18 cellular contexts compared by ENCODE assay signal in the genomic region with DNA sequence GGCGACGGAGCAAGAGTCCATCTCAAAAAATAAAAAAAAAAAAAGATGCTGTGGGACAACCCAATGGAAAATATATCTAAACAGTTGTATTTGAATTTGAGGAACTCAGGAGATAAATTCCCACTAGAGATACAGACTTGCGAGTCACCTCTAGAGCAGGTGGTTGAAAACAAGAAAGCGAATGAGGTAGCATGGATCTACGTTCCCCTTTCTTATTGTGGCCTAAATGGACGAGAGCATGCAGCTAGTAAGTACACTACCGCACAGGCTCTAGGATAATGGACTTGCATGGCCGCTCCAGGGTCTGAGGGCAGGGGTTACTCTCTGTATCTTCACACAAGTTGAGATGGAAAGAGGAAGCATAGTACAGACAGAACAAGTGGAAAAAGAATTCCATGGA.
DNase-seq lines count a peak whose midpoint lies in the region; ATAC-seq, FAIRE-seq and TF ChIP-seq lines count a peak whose summit lies in the region.
"Had no signal": no experiment of that assay in that cellular context is flagged by ENCODE, and none has a peak within 500 bp of the region (broad histone marks: within the 10 kb centered on the region; RNA-seq: fewer than 3 reads in every experiment).

No MANE protein-coding gene starts in this region.

- H3K27me3 ChIP-seq in RWPE2 (ENCODE audit: insufficient read depth, poor library complexity, severe bottlenecking), result no peaks in the 10 kb centered on the region
- no peaks in the 10 kb centered on the region for H3K27me3 ChIP-seq in endothelial cell of umbilical vein (ENCODE audit: control insufficient read depth in 2 of 2, insufficient read depth in 2 of 2, low read length in 2 of 2)
- H3K27me3 ChIP-seq: BLaER1 treated with 17β-estradiol and CSF1 and Interleukin-3, amounts not matched to agents 10 nM and 100 nM had no signal

- TF ChIP-seq CTCF in Calu3 (IDR thresholded peaks at IDR 0.05; ENCODE audit: unreplicated experiment), result no peak
- TF ChIP-seq CTCF in RWPE2 (IDR thresholded peaks at IDR 0.05; ENCODE audit: poor library complexity, severe bottlenecking), result no peak
- no peak for TF ChIP-seq CTCF in endothelial cell of umbilical vein (IDR thresholded peaks at IDR 0.05; ENCODE audit: extremely low read depth in 1 of 2, insufficient read depth in 1 of 2, low read depth in 1 of 2, low read length in 2 of 2)

- no peaks in the 10 kb centered on the region for H3K79me2 ChIP-seq in endothelial cell of umbilical vein (ENCODE audit: control insufficient read depth, insufficient read depth, low read length)

- DNase-seq in Calu3 (no peak), RWPE2 (ENCODE audit: low spot score) (no peak), endothelial cell of umbilical vein (ENCODE audit: low read depth, low spot score) (no peak), NCI-H2196 (lab: John Stamatoyannopoulos, UW; ENCODE audit: unreplicated experiment) (no peak)
- DNase-seq in stimulated activated naive B cell treated with anti-CD40 and anti-IgM and Interleukin-4, amounts not matched to agents 10 μg/mL and 1 μg/mL and 100 μg/mL, for 72 hours, result no peak
- DNase-seq in activated naive CD4-positive, alpha-beta T cell treated with Interleukin-2 at 50 U/mL for 16 hours, result no peak
- DNase-seq: 8988T; CD8-positive, alpha-beta T cell; GDM1; GM23248; HCEC 1CT had no signal

- BruUV-seq in Calu3 (replicated peaks; lab: Mats Ljungman, UMichigan), result no TSS peak
- no TSS peak for BruUV-seq in endothelial cell of umbilical vein (replicated peaks; lab: Mats Ljungman, UMichigan)

- H3K36me3 Mint-ChIP-seq in Calu3 (ENCODE audit: insufficient read depth, unreplicated experiment), result peaks cover 8% of the 10 kb centered on the region
- H3K36me3 Mint-ChIP-seq in stimulated activated naive B cell treated with anti-CD40 and anti-IgM and Interleukin-4, amounts not matched to agents 10 μg/mL and 1 μg/mL and 100 μg/mL, for 72 hours, result no peaks in the 10 kb centered on the region
- H3K36me3 Mint-ChIP-seq: CD8-positive, alpha-beta T cell had no signal

- peaks cover 42% of the 10 kb centered on the region for H3K4me1 ChIP-seq in RWPE2 (ENCODE audit: insufficient read depth, poor library complexity, severe bottlenecking)
- H3K4me1 ChIP-seq in endothelial cell of umbilical vein (ENCODE audit: control insufficient read depth, extremely low read depth, insufficient read depth, low read length), result peaks cover 44% of the 10 kb centered on the region

- H3K4me1 Mint-ChIP-seq in Calu3 (ENCODE audit: low read depth, unreplicated experiment), result peaks cover 25% of the 10 kb centered on the region
- peaks cover 7 to 19% of the 10 kb centered on the region in 2 donors for H3K4me1 Mint-ChIP-seq in stimulated activated naive B cell treated with anti-CD40 and anti-IgM and Interleukin-4, amounts not matched to agents 10 μg/mL and 1 μg/mL and 100 μg/mL, for 72 hours

- H3K27ac Mint-ChIP-seq in Calu3 (ENCODE audit: unreplicated experiment), result peak overlapping the region; percentile 15
- H3K27ac Mint-ChIP-seq in stimulated activated naive B cell treated with anti-CD40 and anti-IgM and Interleukin-4, amounts not matched to agents 10 μg/mL and 1 μg/mL and 100 μg/mL, for 72 hours, result no peak overlapping the region
- H3K27ac Mint-ChIP-seq: B cell; CD8-positive, alpha-beta T cell had no signal

- no peaks in the 10 kb centered on the region for H3K27me3 Mint-ChIP-seq in Calu3 (ENCODE audit: unreplicated experiment)
- H3K27me3 Mint-ChIP-seq in stimulated activated naive B cell treated with anti-CD40 and anti-IgM and Interleukin-4, amounts not matched to agents 10 μg/mL and 1 μg/mL and 100 μg/mL, for 72 hours, result no peaks in the 10 kb centered on the region
- H3K27me3 Mint-ChIP-seq: B cell had no signal

- intact Hi-C loops in Calu3 (cut with micrococcal nuclease; ENCODE audit: unreplicated experiment), result no loop called here
- intact Hi-C loops in endothelial cell of umbilical vein (cut with micrococcal nuclease), result no loop called here

- H3K4me2 ChIP-seq in endothelial cell of umbilical vein (ENCODE audit: insufficient read depth, low read length), result no peak overlapping the region
- H3K4me2 ChIP-seq: BLaER1 treated with 17β-estradiol and CSF1 and Interleukin-3, amounts not matched to agents 10 nM and 100 nM had no signal

- no peaks in the 10 kb centered on the region for H4K20me1 ChIP-seq in endothelial cell of umbilical vein (replicated peaks; ENCODE audit: control insufficient read depth, extremely low read depth, insufficient read depth, low read length)
- H4K20me1 ChIP-seq: BLaER1 treated with 17β-estradiol and CSF1 and Interleukin-3, amounts not matched to agents 10 nM and 100 nM had no signal

- peak overlapping the region; percentile 97 for H3K27ac ChIP-seq in RWPE2 (ENCODE audit: poor library complexity, severe bottlenecking)
- peak overlapping the region; percentile 95 for H3K27ac ChIP-seq in endothelial cell of umbilical vein (ENCODE audit: insufficient read depth, low read depth, low read length)
- H3K27ac ChIP-seq: BLaER1 treated with 17β-estradiol and CSF1 and Interleukin-3, amounts not matched to agents 10 nM and 100 nM; GM23248; HL-60 had no signal

- no peak for FAIRE-seq in endothelial cell of umbilical vein (lab: Jason Lieb, UNC)
- FAIRE-seq: GM12892, GM18507, H54 had no signal

- no peaks in the 10 kb centered on the region for H3K36me3 ChIP-seq in RWPE2 (ENCODE audit: low read depth)
- no peaks in the 10 kb centered on the region for H3K36me3 ChIP-seq in endothelial cell of umbilical vein (ENCODE audit: control insufficient read depth in 2 of 2, extremely low read depth in 1 of 2, insufficient read depth in 2 of 2, low read length in 2 of 2)
- H3K36me3 ChIP-seq: BLaER1 treated with 17β-estradiol and CSF1 and Interleukin-3, amounts not matched to agents 10 nM and 100 nM had no signal

- no peak overlapping the region for H3K9ac ChIP-seq in endothelial cell of umbilical vein (replicated peaks; ENCODE audit: extremely low read depth, insufficient read depth, low read length)
- H3K9ac ChIP-seq: BLaER1 treated with 17β-estradiol and CSF1 and Interleukin-3, amounts not matched to agents 10 nM and 100 nM; GM23248 had no signal

- H3K9me3 ChIP-seq in RWPE2 (ENCODE audit: severe bottlenecking), result no peaks in the 10 kb centered on the region
- H3K9me3 ChIP-seq in endothelial cell of umbilical vein (replicated peaks; ENCODE audit: control insufficient read depth, insufficient read depth, low read length), result no peaks in the 10 kb centered on the region

- dilution Hi-C loops in endothelial cell of umbilical vein (cut with MboI; ENCODE audit: extremely low pct_ligation_motif_present, low sequenced_read_pairs), result no loop called here

- ATAC-seq in RWPE2 (ENCODE audit: low read depth) (no peak), HG02610 (IDR thresholded peaks at IDR 0.05; ENCODE audit: unreplicated experiment) (no peak)
- ATAC-seq in stimulated activated naive B cell treated with anti-CD40 and anti-IgM and Interleukin-4, amounts not matched to agents 10 μg/mL and 1 μg/mL and 100 μg/mL, for 72 hours (replicated peaks), result peak; percentile 62 to 79
- ATAC-seq: CD8-positive, alpha-beta T cell had no signal

- H3K4me3 ChIP-seq in RWPE2 (ENCODE audit: severe bottlenecking) (no peak overlapping the region), endothelial cell of umbilical vein (replicated peaks in 1 of 3; ENCODE audit: insufficient read depth in 1 of 3, low read depth in 1 of 3, low read length in 3 of 3) (no peak overlapping the region)
- H3K4me3 ChIP-seq: BLaER1 treated with 17β-estradiol and CSF1 and Interleukin-3, amounts not matched to agents 10 nM and 100 nM; GM23248 had no signal

- CTCF ChIA-PET in Calu3 (lab: Charles Lee), result interaction anchor here (0.7 kb wide), 1 partner anchor 13 kb away, joined by 5 read pairs; no protein-coding TSS in a partner anchor
- CTCF ChIA-PET in endothelial cell of umbilical vein (lab: Charles Lee), result interaction anchor here (1.6 to 2.3 kb wide), 3 partner anchors 25 to 500 kb away, joined by 4 to 10 read pairs (median 5); no protein-coding TSS in a partner anchor

- POLR2A ChIA-PET in endothelial cell of umbilical vein (lab: Charles Lee), result no interaction called here

- peaks cover 5% of the 10 kb centered on the region for H3K9me3 Mint-ChIP-seq in Calu3 (ENCODE audit: low read depth, unreplicated experiment)
- H3K9me3 Mint-ChIP-seq in stimulated activated naive B cell treated with anti-CD40 and anti-IgM and Interleukin-4, amounts not matched to agents 10 μg/mL and 1 μg/mL and 100 μg/mL, for 72 hours, result peaks cover 4 to 7% of the 10 kb centered on the region in 2 donors
- H3K9me3 Mint-ChIP-seq: CD8-positive, alpha-beta T cell had no signal

- H3K9me1 ChIP-seq in endothelial cell of umbilical vein (replicated peaks; ENCODE audit: control insufficient read depth, extremely low read depth, insufficient read depth, low read length), result no peaks in the 10 kb centered on the region

- no peak overlapping the region for H3K4me3 Mint-ChIP-seq in Calu3 (ENCODE audit: low read depth, unreplicated experiment)
- no peak overlapping the region for H3K4me3 Mint-ChIP-seq in stimulated activated naive B cell treated with anti-CD40 and anti-IgM and Interleukin-4, amounts not matched to agents 10 μg/mL and 1 μg/mL and 100 μg/mL, for 72 hours
- H3K4me3 Mint-ChIP-seq: B cell; CD8-positive, alpha-beta T cell had no signal

- H2AFZ ChIP-seq in endothelial cell of umbilical vein (ENCODE audit: low read depth, low read length), result no peak overlapping the region
- H2AFZ ChIP-seq: GM23248 had no signal

- TF ChIP-seq POLR2A in endothelial cell of umbilical vein (IDR thresholded peaks at IDR 0.05; ENCODE audit: low read depth, low read length), result no peak

TF ChIP-seq in endothelial cell of umbilical vein, 7 proteins besides CTCF, POLR2A, EP300 and RAD21:
- TF ChIP-seq MYC (IDR thresholded peaks at IDR 0.05; ENCODE audit: low read depth, low read length) (no peak), POLR2AphosphoS5 (IDR thresholded peaks at IDR 0.05; ENCODE audit: insufficient read depth, low read depth, low read length) (no peak), EZH2 (IDR thresholded peaks at IDR 0.05; ENCODE audit: borderline replicate concordance, low read depth, low read length, severe bottlenecking) (no peak), JUN (IDR thresholded peaks at IDR 0.05; ENCODE audit: borderline replicate concordance, insufficient read depth, insufficient read length, low read depth) (no peak), FOS (IDR thresholded peaks at IDR 0.05; ENCODE audit: borderline replicate concordance, insufficient read depth, low read length) (no peak), GATA2 (IDR thresholded peaks at IDR 0.05; ENCODE audit: insufficient read depth, insufficient read length, low read depth, low read length) (no peak)
- TF ChIP-seq, protein P1, sequence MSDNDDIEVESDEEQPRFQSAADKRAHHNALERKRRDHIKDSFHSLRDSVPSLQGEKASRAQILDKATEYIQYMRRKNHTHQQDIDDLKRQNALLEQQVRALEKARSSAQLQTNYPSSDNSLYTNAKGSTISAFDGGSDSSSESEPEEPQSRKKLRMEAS (IDR thresholded peaks at IDR 0.05; ENCODE audit: insufficient read depth, insufficient read length), result no peak

Comparison
In these comparisons a context has a peak if more than half of its experiments do, and no peak if none do; other contexts are left out.
1. ATAC-seq: peak in stimulated activated naive B cell treated with anti-CD40 and anti-IgM and Interleukin-4, amounts not matched to agents 10 μg/mL and 1 μg/mL and 100 μg/mL, for 72 hours (2 of 2); none in RWPE2 (single experiment) and HG02610 (single experiment).